ENCODE assay signal across 9 cellular contexts in the genomic region with DNA sequence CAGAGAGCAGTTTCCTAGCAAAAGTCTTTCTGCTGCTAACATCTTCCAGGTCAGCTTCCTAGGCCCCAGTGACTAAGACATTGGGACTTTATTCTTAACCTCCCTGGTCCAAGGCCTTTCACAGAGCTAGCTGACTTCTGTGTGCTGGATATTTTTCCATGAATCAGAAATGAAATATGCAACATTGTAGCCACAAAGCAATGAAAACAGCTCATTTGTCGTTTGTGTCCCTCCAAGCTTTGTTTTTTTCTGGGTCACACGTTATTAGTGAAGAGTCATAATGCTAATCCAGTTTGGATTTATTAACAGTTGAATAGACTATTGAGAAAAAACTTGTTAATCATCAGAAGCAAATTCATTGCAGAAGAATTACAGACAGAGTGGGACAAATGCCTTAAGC.
A peak's percentile ranks its signal among the peaks of the same experiment; 100 is the strongest.
DNase-seq lines count a peak whose midpoint lies in the region; ATAC-seq and TF ChIP-seq lines count a peak whose summit lies in the region.
"Had no signal": no experiment of that assay in that cellular context is flagged by ENCODE, and none has a peak within 500 bp of the region (broad histone marks: within the 10 kb centered on the region; RNA-seq: fewer than 3 reads in every experiment).

No MANE protein-coding gene starts in this region.

- WGBS in aorta, 2 donors = 0 to 5% methylated on average over 2 of the region's 2 CpGs

- ATAC-seq in lower lobe of right lung (no peak), aorta (ENCODE audit: low FRiP score) (peak; percentile 69), HG03159 (IDR thresholded peaks at IDR 0.05; ENCODE audit: unreplicated experiment) (no peak)

- H3K9me3 ChIP-seq in left ventricle myocardium inferior (replicated peaks) (no peaks in the 10 kb centered on the region), lower lobe of right lung (no peaks in the 10 kb centered on the region), aorta (ENCODE audit: control insufficient read depth, low read length) (no peaks in the 10 kb centered on the region)

- DNase-seq in left ventricle myocardium inferior (no peak), cardiac septum (ENCODE audit: low spot score) (no peak), astrocyte of the cerebellum (ENCODE audit: low read depth) (peak; percentile 83), lower lobe of right lung (no peak), aorta (no peak), SIG-M5 treated with dmso at 0.1 percent for 504 hours (lab: John Stamatoyannopoulos, UW; ENCODE audit: unreplicated experiment) (no peak), NCI-H128 (lab: John Stamatoyannopoulos, UW; ENCODE audit: unreplicated experiment) (no peak)
- DNase-seq: endodermal cell had no signal

- TF ChIP-seq CTCF in left ventricle myocardium inferior (IDR thresholded peaks at IDR 0.05; ENCODE audit: borderline replicate concordance) (no peak), astrocyte of the cerebellum (IDR thresholded peaks at IDR 0.05; ENCODE audit: low read depth, low read length, missing control alignments) (no peak), lower lobe of right lung (IDR thresholded peaks at IDR 0.05) (no peak)

- H3K4me3 ChIP-seq in left ventricle myocardium inferior = no peak overlapping the region
- H3K4me3 ChIP-seq in astrocyte of the cerebellum (ENCODE audit: low read depth, low read length) = no peak overlapping the region
- H3K4me3 ChIP-seq in lower lobe of right lung = no peak overlapping the region
- no peak overlapping the region for H3K4me3 ChIP-seq in aorta (ENCODE audit: low read length in 2 of 2)

- peak overlapping the region; percentile 3 for H3K27ac ChIP-seq in left ventricle myocardium inferior (replicated peaks)
- peak overlapping the region; percentile 4 for H3K27ac ChIP-seq in lower lobe of right lung
- H3K27ac ChIP-seq in aorta (ENCODE audit: low read depth in 1 of 2, low read length in 2 of 2) = peak overlapping the region; percentile 29 to 34

- in situ Hi-C loops in astrocyte of the cerebellum (cut with HindIII; ENCODE audit: low sequenced_read_pairs) = loop anchor here (5.0 kb wide), 1 partner anchor 78 kb away; no protein-coding TSS in a partner anchor

- no peaks in the 10 kb centered on the region for H3K36me3 ChIP-seq in left ventricle myocardium inferior
- no peaks in the 10 kb centered on the region for H3K36me3 ChIP-seq in lower lobe of right lung
- H3K36me3 ChIP-seq in aorta (ENCODE audit: control insufficient read depth in 1 of 2, insufficient read depth in 2 of 2, low read length in 1 of 2) = no peaks in the 10 kb centered on the region

- intact Hi-C loops in left ventricle myocardium inferior (cut with micrococcal nuclease) = no loop called here
- intact Hi-C loops in cardiac septum (cut with DNase I) = no loop called here
- intact Hi-C loops in lower lobe of right lung (cut with DNase I) = no loop called here
- intact Hi-C loops in aorta (cut with DNase I) = loop anchor here in 1 of 2 donors (5.0 kb wide), 1 partner anchor 42 kb away; no protein-coding TSS in a partner anchor

- H3K27me3 ChIP-seq in left ventricle myocardium inferior (ENCODE audit: low read depth) (no peaks in the 10 kb centered on the region), lower lobe of right lung (ENCODE audit: low read depth) (no peaks in the 10 kb centered on the region), aorta (ENCODE audit: control insufficient read depth in 1 of 2, insufficient read depth in 2 of 2, low read length in 1 of 2) (no peaks in the 10 kb centered on the region)

- H3K4me1 ChIP-seq in left ventricle myocardium inferior (peaks cover 35% of the 10 kb centered on the region), lower lobe of right lung (peaks cover 61% of the 10 kb centered on the region), aorta (ENCODE audit: control insufficient read depth in 1 of 2, insufficient read depth in 2 of 2, low read length in 2 of 2) (peaks cover 0 to 7% of the 10 kb centered on the region in 2 donors)
